ENCODE assay signal across 1 cellular context in genomic region chr17:59696682-59697277, GRCh38.
TF ChIP-seq lines count a peak whose summit lies in the region.

No MANE protein-coding gene starts in this region.

TF ChIP-seq in K562, 482 proteins besides CTCF, POLR2A, EP300 and RAD21 (continued from another document):
- TF ChIP-seq PKNOX1 (IDR thresholded peaks at IDR 0.05) (no peak), MAX (CRISPR knock-in tag; IDR thresholded peaks at IDR 0.05) (no peak), GTF2E2 (tag; IDR thresholded peaks at IDR 0.05) (0 out of 2 replicates have a peak, but pooled peaks have one; percentile 19), PHB (CRISPR knock-in tag; IDR thresholded peaks at IDR 0.05) (no peak)
